ENCODE assay signal across 1 cellular context in genomic region chr4:82437285-82438005, GRCh38.
TF ChIP-seq lines count a peak whose summit lies in the region.

No MANE protein-coding gene starts in this region.

TF ChIP-seq in K562, 482 proteins besides CTCF, POLR2A, EP300 and RAD21:
- TF ChIP-seq HIVEP1 (CRISPR knock-in tag; IDR thresholded peaks at IDR 0.05) (no peak), SMARCA4 (IDR thresholded peaks at IDR 0.05) (no peak), DMBX1 (CRISPR knock-in tag; IDR thresholded peaks at IDR 0.05; ENCODE audit: borderline replicate concordance) (no peak), KDM2B (CRISPR knock-in tag; IDR thresholded peaks at IDR 0.05) (no peak), PTTG1 (tag; IDR thresholded peaks at IDR 0.05; ENCODE audit: low read depth) (no peak), HDAC2 (IDR thresholded peaks at IDR 0.05) (no peak), BRCA1 (IDR thresholded peaks at IDR 0.05) (no peak), BRCA1 (CRISPR knock-in tag; IDR thresholded peaks at IDR 0.05) (no peak), KAT8 (IDR thresholded peaks at IDR 0.05; ENCODE audit: low read depth) (no peak), ATF7 (IDR thresholded peaks at IDR 0.05) (no peak), PHTF2 (CRISPR knock-in tag; IDR thresholded peaks at IDR 0.05) (no peak), NEUROD1 (IDR thresholded peaks at IDR 0.05; ENCODE audit: borderline replicate concordance, low read depth, low read length, partially characterized antibody) (no peak), ESRRB (CRISPR knock-in tag; IDR thresholded peaks at IDR 0.05; ENCODE audit: borderline replicate concordance) (no peak), ZNF778 (CRISPR knock-in tag; IDR thresholded peaks at IDR 0.05) (no peak), ZNF395 (CRISPR knock-in tag; IDR thresholded peaks at IDR 0.05) (no peak), ZNF175 (CRISPR knock-in tag; IDR thresholded peaks at IDR 0.05; ENCODE audit: low read depth) (no peak), OTX1 (CRISPR knock-in tag; IDR thresholded peaks at IDR 0.05) (no peak), MBD1 (CRISPR knock-in tag; IDR thresholded peaks at IDR 0.05) (no peak)
- TF ChIP-seq, protein P1, sequence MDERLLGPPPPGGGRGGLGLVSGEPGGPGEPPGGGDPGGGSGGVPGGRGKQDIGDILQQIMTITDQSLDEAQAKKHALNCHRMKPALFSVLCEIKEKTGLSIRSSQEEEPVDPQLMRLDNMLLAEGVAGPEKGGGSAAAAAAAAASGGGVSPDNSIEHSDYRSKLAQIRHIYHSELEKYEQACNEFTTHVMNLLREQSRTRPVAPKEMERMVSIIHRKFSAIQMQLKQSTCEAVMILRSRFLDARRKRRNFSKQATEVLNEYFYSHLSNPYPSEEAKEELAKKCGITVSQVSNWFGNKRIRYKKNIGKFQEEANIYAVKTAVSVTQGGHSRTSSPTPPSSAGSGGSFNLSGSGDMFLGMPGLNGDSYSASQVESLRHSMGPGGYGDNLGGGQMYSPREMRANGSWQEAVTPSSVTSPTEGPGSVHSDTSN (CRISPR knock-in tag; IDR thresholded peaks at IDR 0.05; ENCODE audit: low read depth): no peak
- TF ChIP-seq, protein P1 (tag; conservative IDR thresholded peaks at IDR 0.05; ENCODE audit: low read depth): no peak
- TF ChIP-seq, protein P2, sequence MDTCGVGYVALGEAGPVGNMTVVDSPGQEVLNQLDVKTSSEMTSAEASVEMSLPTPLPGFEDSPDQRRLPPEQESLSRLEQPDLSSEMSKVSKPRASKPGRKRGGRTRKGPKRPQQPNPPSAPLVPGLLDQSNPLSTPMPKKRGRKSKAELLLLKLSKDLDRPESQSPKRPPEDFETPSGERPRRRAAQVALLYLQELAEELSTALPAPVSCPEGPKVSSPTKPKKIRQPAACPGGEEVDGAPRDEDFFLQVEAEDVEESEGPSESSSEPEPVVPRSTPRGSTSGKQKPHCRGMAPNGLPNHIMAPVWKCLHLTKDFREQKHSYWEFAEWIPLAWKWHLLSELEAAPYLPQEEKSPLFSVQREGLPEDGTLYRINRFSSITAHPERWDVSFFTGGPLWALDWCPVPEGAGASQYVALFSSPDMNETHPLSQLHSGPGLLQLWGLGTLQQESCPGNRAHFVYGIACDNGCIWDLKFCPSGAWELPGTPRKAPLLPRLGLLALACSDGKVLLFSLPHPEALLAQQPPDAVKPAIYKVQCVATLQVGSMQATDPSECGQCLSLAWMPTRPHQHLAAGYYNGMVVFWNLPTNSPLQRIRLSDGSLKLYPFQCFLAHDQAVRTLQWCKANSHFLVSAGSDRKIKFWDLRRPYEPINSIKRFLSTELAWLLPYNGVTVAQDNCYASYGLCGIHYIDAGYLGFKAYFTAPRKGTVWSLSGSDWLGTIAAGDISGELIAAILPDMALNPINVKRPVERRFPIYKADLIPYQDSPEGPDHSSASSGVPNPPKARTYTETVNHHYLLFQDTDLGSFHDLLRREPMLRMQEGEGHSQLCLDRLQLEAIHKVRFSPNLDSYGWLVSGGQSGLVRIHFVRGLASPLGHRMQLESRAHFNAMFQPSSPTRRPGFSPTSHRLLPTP (IDR thresholded peaks at IDR 0.05; ENCODE audit: borderline replicate concordance, extremely low read depth, insufficient read length): no peak
